Comparison of ENCODE assay signal across 26 cellular contexts in the genomic region with DNA sequence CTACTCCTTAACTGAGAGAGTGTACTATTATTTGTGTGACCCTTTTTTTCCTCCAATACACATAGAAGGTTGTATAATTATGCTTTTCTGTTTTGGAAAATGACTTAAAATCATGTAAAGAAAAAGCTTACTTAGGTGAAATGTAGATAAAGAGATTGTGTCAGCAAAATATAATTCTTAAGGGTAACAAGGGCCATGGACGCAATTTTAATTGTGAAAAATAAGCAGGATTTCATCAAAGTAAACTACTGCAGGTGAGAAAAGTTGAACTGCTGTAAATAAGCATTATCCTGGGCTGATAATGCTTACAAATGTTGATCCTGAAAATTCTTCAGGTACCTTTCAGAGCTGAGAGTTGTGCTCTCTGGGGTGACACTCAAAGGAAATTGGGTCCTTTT.
"Had no signal": no experiment of that assay in that cellular context is flagged by ENCODE, and none has a peak within 500 bp of the region (broad histone marks: within the 10 kb centered on the region; RNA-seq: fewer than 3 reads in every experiment).

No MANE protein-coding gene starts in this region.

- H3K4me1 ChIP-seq: gastrocnemius medialis, prostate gland, suprapubic skin, tibial nerve had no signal

- H3K27me3 ChIP-seq: neutrophil, ovary, tibial nerve had no signal

- H3K9me3 Mint-ChIP-seq: activated naive CD8-positive, alpha-beta T cell treated with anti-CD3 and anti-CD28 coated beads, Interleukin-2, amount 10 ng/mL, durations not matched to agents 7 days and 5 days had no signal

- FAIRE-seq: bronchial epithelial cell had no signal

- H3K36me3 Mint-ChIP-seq: activated naive CD8-positive, alpha-beta T cell treated with anti-CD3 and anti-CD28 coated beads, Interleukin-2, amount 10 ng/mL, durations not matched to agents 7 days and 5 days had no signal

- H3K9me3 ChIP-seq: esophagus squamous epithelium, gastrocnemius medialis, left ventricle myocardium inferior, neutrophil, ovary, prostate gland, stomach, suprapubic skin, tibial nerve had no signal

- ATAC-seq: gastrocnemius medialis had no signal

- H3K4me1 Mint-ChIP-seq: activated naive CD8-positive, alpha-beta T cell treated with anti-CD3 and anti-CD28 coated beads, Interleukin-2, amount 10 ng/mL, durations not matched to agents 7 days and 5 days; endodermal cell; nephron had no signal

- H3K27ac Mint-ChIP-seq: activated naive CD8-positive, alpha-beta T cell treated with anti-CD3 and anti-CD28 coated beads, Interleukin-2, amount 10 ng/mL, durations not matched to agents 7 days and 5 days; endodermal cell; nephron had no signal

- H3K27ac ChIP-seq: coronary artery, gastrocnemius medialis, left ventricle myocardium inferior, neutrophil, ovary, prostate gland, stomach, suprapubic skin, tibial nerve had no signal

- H3K4me3 ChIP-seq: coronary artery, esophagus squamous epithelium, gastrocnemius medialis, left ventricle myocardium inferior, ovary, prostate gland, stomach, suprapubic skin, tibial nerve had no signal

- H3K36me3 ChIP-seq: esophagus squamous epithelium, gastrocnemius medialis, left ventricle myocardium inferior, neutrophil, ovary, prostate gland, stomach, suprapubic skin, tibial nerve had no signal

- DNase-seq: activated CD4-positive, alpha-beta T cell treated with anti-CD3 and anti-CD28 coated beads for 4 hours; activated CD4-positive, alpha-beta T cell treated with anti-CD3 and anti-CD28 coated beads, Interleukin-2, amount 50 U/mL, for 48 hours; activated CD4-positive, CD25-positive, alpha-beta regulatory T cell; activated CD8-positive, alpha-beta memory T cell treated with anti-CD3 and anti-CD28 coated beads, Interleukin-2, amount 50 U/mL, for 48 hours; activated naive CD4-positive, alpha-beta T cell treated with Interleukin-2 at 50 U/mL for 16 hours; activated naive CD8-positive, alpha-beta T cell treated with anti-CD3 and anti-CD28 coated beads, Interleukin-2, amount 10 ng/mL, durations not matched to agents 7 days and 5 days; activated T-cell treated with anti-CD3 and anti-CD28 coated beads, Interleukin-2, amount 50 U/mL, for 48 hours; amygdala; cerebellar nuclear complex; endodermal cell; esophagus squamous epithelium; gastrocnemius medialis; hippocampal formation; kidney glomerular epithelial cell; left ventricle myocardium inferior; ovary; stimulated activated CD4-positive, alpha-beta T cell treated with anti-CD3 and anti-CD28 coated beads, Interleukin-1b, Interleukin-23, amount 100 ng/mL, for 48 hours; stomach; T1000 had no signal

- H3K4me3 Mint-ChIP-seq: activated naive CD8-positive, alpha-beta T cell treated with anti-CD3 and anti-CD28 coated beads, Interleukin-2, amount 10 ng/mL, durations not matched to agents 7 days and 5 days; endodermal cell; nephron had no signal
